In genomic region chr1:200893411-200893901, GRCh38 we compare ENCODE assay signal across 1 cellular context.
TF ChIP-seq lines count a peak whose summit lies in the region.

No MANE protein-coding gene starts in this region.

TF ChIP-seq in HCT116, 20 proteins besides CTCF, POLR2A, EP300 and RAD21 (continued from another document):
- TF ChIP-seq, protein P1, sequence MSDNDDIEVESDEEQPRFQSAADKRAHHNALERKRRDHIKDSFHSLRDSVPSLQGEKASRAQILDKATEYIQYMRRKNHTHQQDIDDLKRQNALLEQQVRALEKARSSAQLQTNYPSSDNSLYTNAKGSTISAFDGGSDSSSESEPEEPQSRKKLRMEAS (IDR thresholded peaks at IDR 0.05), result no peak
- TF ChIP-seq EGR1 (IDR thresholded peaks at IDR 0.05; ENCODE audit: low read depth) (no peak), YY1 (IDR thresholded peaks at IDR 0.05; ENCODE audit: extremely low read depth, insufficient replicate concordance, low read depth, low read length) (no peak), SP1 (IDR thresholded peaks at IDR 0.05; ENCODE audit: low read depth) (no peak), TCF7L2 (IDR thresholded peaks at IDR 0.05; ENCODE audit: borderline replicate concordance, extremely low read depth, insufficient read depth, insufficient read length) (no peak), FOSL1 (IDR thresholded peaks at IDR 0.05; ENCODE audit: low read depth) (no peak), ZBTB33 (IDR thresholded peaks at IDR 0.05; ENCODE audit: extremely low read depth, insufficient replicate concordance, low read length) (no peak), SRF (IDR thresholded peaks at IDR 0.05; ENCODE audit: low read depth) (no peak)
- TF ChIP-seq, protein P2, sequence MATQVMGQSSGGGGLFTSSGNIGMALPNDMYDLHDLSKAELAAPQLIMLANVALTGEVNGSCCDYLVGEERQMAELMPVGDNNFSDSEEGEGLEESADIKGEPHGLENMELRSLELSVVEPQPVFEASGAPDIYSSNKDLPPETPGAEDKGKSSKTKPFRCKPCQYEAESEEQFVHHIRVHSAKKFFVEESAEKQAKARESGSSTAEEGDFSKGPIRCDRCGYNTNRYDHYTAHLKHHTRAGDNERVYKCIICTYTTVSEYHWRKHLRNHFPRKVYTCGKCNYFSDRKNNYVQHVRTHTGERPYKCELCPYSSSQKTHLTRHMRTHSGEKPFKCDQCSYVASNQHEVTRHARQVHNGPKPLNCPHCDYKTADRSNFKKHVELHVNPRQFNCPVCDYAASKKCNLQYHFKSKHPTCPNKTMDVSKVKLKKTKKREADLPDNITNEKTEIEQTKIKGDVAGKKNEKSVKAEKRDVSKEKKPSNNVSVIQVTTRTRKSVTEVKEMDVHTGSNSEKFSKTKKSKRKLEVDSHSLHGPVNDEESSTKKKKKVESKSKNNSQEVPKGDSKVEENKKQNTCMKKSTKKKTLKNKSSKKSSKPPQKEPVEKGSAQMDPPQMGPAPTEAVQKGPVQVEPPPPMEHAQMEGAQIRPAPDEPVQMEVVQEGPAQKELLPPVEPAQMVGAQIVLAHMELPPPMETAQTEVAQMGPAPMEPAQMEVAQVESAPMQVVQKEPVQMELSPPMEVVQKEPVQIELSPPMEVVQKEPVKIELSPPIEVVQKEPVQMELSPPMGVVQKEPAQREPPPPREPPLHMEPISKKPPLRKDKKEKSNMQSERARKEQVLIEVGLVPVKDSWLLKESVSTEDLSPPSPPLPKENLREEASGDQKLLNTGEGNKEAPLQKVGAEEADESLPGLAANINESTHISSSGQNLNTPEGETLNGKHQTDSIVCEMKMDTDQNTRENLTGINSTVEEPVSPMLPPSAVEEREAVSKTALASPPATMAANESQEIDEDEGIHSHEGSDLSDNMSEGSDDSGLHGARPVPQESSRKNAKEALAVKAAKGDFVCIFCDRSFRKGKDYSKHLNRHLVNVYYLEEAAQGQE (IDR thresholded peaks at IDR 0.05; ENCODE audit: low read depth), result no peak
